In the genomic region with DNA sequence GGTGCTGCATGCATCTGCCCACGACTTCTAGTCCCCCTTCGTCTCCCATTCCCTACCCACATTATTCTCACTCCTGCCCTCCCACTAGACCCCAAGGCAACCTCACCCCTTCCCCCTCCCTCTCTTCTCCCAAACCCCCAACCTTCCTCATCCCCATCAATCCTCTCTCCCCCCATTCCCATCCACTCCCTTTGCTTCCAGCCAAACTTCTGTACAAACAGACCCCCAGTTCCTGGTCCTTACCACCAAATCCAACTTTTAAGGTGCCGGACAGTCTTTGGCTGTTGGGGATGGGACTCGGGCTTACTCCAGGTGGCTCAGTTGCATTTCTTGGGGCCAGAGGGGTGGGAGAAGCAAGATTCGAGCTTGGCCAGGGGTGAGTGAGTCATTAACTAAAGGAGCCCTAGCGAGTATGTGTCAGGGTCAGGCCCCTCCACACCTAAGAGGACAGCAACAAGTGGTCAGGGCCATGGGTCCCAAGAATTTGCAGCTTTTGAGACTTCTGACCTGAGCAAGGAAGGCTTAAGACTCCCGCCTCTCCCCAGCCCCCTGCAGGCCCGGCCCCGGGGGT, we compare ENCODE assay signal across 28 cellular contexts. TPM values are rescaled to one million over a fixed set of nuclear protein-coding genes. Genes with fewer than 3 reads are reported as not detected.
"Had no signal": no experiment of that assay in that cellular context is flagged by ENCODE, and none has a peak within 500 bp of the region (broad histone marks: within the 10 kb centered on the region; RNA-seq: fewer than 3 reads in every experiment).

A gene (minus strand): TSS at position 488 of the 571 bp plus-strand sequence. CDS start 638 bp downstream, outside the sequence.

- H3K27me3 ChIP-seq: ovary, upper lobe of left lung had no signal

- DNase-seq: activated CD4-positive, alpha-beta T cell treated with anti-CD3 and anti-CD28 coated beads, Interleukin-2, amount 50 U/mL, for 1 hour; activated CD4-positive, CD25-positive, alpha-beta regulatory T cell treated with anti-CD3 and anti-CD28 coated beads, Interleukin-2, amount 50 U/mL, for 72 hours; activated CD8-positive, alpha-beta memory T cell treated with anti-CD3 and anti-CD28 coated beads, Interleukin-2, amount 50 U/mL, for 48 hours; activated effector memory CD4-positive, alpha-beta T cell treated with Interleukin-2 at 50 U/mL for 16 hours; activated naive CD4-positive, alpha-beta T cell treated with anti-CD3 and anti-CD28 coated beads, Interleukin-2, amount 10 ng/mL, durations not matched to agents 7 days and 5 days; activated naive CD8-positive, alpha-beta T cell treated with anti-CD3 and anti-CD28 coated beads, Interleukin-2, amount 50 U/mL, for 24 hours; activated T-cell treated with anti-CD3 and anti-CD28 coated beads, Interleukin-2, amount 50 U/mL, for 48 hours; colonic mucosa; foreskin keratinocyte; hypothalamus; midbrain; ovary; stimulated activated CD4-positive, alpha-beta T cell treated with anti-CD3 and anti-CD28 coated beads, Interleukin-4, amount 100 ng/mL, for 1 hour; stomach; T-helper 2 cell had no signal

- H3K4me3 ChIP-seq: colonic mucosa, left lung, ovary, smooth muscle cell, stomach, upper lobe of left lung had no signal

- H3K4me3 Mint-ChIP-seq: activated naive CD4-positive, alpha-beta T cell treated with anti-CD3 and anti-CD28 coated beads, Interleukin-2, amount 10 ng/mL, durations not matched to agents 7 days and 5 days; activated naive CD8-positive, alpha-beta T cell treated with anti-CD3 and anti-CD28 coated beads, Interleukin-2, amount 50 U/mL, for 24 hours; central memory CD8-positive, alpha-beta T cell; nephron had no signal

- H3K36me3 ChIP-seq: colonic mucosa, ovary, upper lobe of left lung had no signal

- H3K27ac Mint-ChIP-seq: activated naive CD4-positive, alpha-beta T cell treated with anti-CD3 and anti-CD28 coated beads, Interleukin-2, amount 10 ng/mL, durations not matched to agents 7 days and 5 days; activated naive CD8-positive, alpha-beta T cell treated with anti-CD3 and anti-CD28 coated beads, Interleukin-2, amount 50 U/mL, for 24 hours; nephron had no signal

- H3K9me3 ChIP-seq: colonic mucosa, left lung, ovary, stomach, upper lobe of left lung had no signal

- H3K9me3 Mint-ChIP-seq: activated naive CD4-positive, alpha-beta T cell treated with anti-CD3 and anti-CD28 coated beads, Interleukin-2, amount 10 ng/mL, durations not matched to agents 7 days and 5 days; activated naive CD8-positive, alpha-beta T cell treated with anti-CD3 and anti-CD28 coated beads, Interleukin-2, amount 50 U/mL, for 24 hours; central memory CD8-positive, alpha-beta T cell; nephron had no signal

- H3K4me1 ChIP-seq: colonic mucosa, foreskin keratinocyte had no signal

- ATAC-seq: activated naive CD8-positive, alpha-beta T cell treated with anti-CD3 and anti-CD28 coated beads, Interleukin-2, amount 50 U/mL, for 24 hours; sciatic nerve had no signal

- H3K4me2 ChIP-seq: smooth muscle cell had no signal

- H3K27ac ChIP-seq: colonic mucosa, foreskin keratinocyte, left lung, ovary, stomach, upper lobe of left lung, VCaP had no signal

- FAIRE-seq: keratinocyte had no signal

- H3K36me3 Mint-ChIP-seq: activated naive CD4-positive, alpha-beta T cell treated with anti-CD3 and anti-CD28 coated beads, Interleukin-2, amount 10 ng/mL, durations not matched to agents 7 days and 5 days had no signal

- H3K4me1 Mint-ChIP-seq: activated naive CD4-positive, alpha-beta T cell treated with anti-CD3 and anti-CD28 coated beads, Interleukin-2, amount 10 ng/mL, durations not matched to agents 7 days and 5 days; central memory CD8-positive, alpha-beta T cell had no signal

RNA-seq across cellular contexts. Expression of the gene that starts here (rescaled TPM):
- total RNA-seq: aorta, colonic mucosa, epithelial cell of proximal tubule, fibroblast of lung, foreskin keratinocyte, lung microvascular endothelial cell, sciatic nerve, smooth muscle cell, stomach, temporal lobe, upper lobe of left lung had no signal
- polyA plus RNA-seq: aorta, fibroblast of lung, foreskin keratinocyte, keratinocyte, smooth muscle cell had no signal
